Comparison of ENCODE assay signal across 1 cellular context in the genomic region with DNA sequence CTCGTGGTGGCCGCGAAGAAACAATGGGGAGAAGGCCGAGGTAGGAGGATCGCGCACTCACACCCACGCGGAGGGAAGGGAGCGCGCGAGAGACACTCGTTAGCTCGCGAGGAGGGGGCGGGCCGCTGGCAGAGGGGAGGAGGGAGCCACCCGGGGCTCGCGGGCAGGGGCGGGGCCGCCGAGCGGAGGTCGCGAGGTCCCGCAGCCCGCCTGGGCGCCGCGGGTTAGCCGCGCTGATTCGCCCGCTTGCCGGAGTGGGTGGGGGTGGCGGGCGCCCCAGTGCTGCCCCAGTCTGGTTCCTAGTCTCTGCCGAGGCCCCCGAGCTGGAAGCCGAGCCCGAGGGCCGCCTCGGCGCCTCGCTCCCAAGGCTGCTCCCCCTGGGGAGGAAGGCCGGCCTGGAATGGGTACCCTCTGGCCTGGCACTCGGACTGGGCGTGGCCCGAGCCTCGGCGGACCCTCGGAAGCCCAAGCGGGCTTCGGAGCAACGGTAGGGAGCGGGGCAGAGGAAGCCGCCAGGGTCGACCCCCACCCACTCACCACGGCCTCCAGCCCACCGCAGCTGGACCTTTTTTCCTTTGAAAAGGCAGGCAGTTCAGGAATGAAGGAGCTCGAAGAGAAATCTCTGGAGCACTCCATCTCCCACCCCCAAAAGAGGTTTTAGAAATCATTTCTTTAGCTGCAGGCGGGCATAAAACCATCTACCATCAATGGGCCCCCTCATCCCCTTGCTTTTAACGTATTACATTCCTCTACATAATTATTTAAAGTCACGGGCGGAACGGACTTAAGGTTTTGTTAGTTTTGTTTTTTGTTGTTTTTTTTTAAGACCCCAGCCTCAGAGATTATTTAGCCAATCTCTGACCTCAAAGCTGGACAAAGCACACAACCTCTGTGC.
A peak's percentile ranks its signal among the peaks of the same experiment; 100 is the strongest.
TF ChIP-seq lines count a peak whose summit lies in the region.

No MANE protein-coding gene starts in this region.

TF ChIP-seq in K562, 482 proteins besides CTCF, POLR2A, EP300 and RAD21 (continued from another document and continues in another):
- TF ChIP-seq, protein P1, sequence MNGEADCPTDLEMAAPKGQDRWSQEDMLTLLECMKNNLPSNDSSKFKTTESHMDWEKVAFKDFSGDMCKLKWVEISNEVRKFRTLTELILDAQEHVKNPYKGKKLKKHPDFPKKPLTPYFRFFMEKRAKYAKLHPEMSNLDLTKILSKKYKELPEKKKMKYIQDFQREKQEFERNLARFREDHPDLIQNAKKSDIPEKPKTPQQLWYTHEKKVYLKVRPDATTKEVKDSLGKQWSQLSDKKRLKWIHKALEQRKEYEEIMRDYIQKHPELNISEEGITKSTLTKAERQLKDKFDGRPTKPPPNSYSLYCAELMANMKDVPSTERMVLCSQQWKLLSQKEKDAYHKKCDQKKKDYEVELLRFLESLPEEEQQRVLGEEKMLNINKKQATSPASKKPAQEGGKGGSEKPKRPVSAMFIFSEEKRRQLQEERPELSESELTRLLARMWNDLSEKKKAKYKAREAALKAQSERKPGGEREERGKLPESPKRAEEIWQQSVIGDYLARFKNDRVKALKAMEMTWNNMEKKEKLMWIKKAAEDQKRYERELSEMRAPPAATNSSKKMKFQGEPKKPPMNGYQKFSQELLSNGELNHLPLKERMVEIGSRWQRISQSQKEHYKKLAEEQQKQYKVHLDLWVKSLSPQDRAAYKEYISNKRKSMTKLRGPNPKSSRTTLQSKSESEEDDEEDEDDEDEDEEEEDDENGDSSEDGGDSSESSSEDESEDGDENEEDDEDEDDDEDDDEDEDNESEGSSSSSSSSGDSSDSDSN (IDR thresholded peaks at IDR 0.05; ENCODE audit: borderline replicate concordance in 1 of 2, low read depth in 2 of 2, low read length in 2 of 2) = peak in 1 of 2 experiments; percentile 72; a peak in 1 of 4 replicates
- TF ChIP-seq PHF8 (IDR thresholded peaks at IDR 0.05; ENCODE audit: borderline replicate concordance, low read length) = peak; percentile 56; the same call in 1 of the 2 replicates
- no peak for TF ChIP-seq RFX1 (IDR thresholded peaks at IDR 0.05)
- TF ChIP-seq, protein P2, sequence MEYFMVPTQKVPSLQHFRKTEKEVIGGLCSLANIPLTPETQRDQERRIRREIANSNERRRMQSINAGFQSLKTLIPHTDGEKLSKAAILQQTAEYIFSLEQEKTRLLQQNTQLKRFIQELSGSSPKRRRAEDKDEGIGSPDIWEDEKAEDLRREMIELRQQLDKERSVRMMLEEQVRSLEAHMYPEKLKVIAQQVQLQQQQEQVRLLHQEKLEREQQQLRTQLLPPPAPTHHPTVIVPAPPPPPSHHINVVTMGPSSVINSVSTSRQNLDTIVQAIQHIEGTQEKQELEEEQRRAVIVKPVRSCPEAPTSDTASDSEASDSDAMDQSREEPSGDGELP (CRISPR knock-in tag; IDR thresholded peaks at IDR 0.05; ENCODE audit: borderline replicate concordance) = peak; percentile 48; the same call in 1 of the 2 replicates
- peak; percentile 83 for TF ChIP-seq RBFOX2 (IDR thresholded peaks at IDR 0.05; ENCODE audit: low read depth, low read length)
- TF ChIP-seq SIN3B (IDR thresholded peaks at IDR 0.05; ENCODE audit: low read depth) = 0 out of 2 replicates have a peak, but pooled peaks have one; percentile 28
- no peak for TF ChIP-seq ZFP36 (IDR thresholded peaks at IDR 0.05; ENCODE audit: low read depth, low read length, partially characterized antibody)
- TF ChIP-seq SNIP1 (IDR thresholded peaks at IDR 0.05; ENCODE audit: low read depth) = no peak
- peak; percentile 86 for TF ChIP-seq ZBTB7A (IDR thresholded peaks at IDR 0.05; ENCODE audit: borderline replicate concordance, control insufficient read depth, low read depth, low read length)
- TF ChIP-seq CTBP1 (IDR thresholded peaks at IDR 0.05; ENCODE audit: borderline replicate concordance) = peak; percentile 53; the same call in 1 of the 2 replicates
- TF ChIP-seq PHB (CRISPR knock-in tag; IDR thresholded peaks at IDR 0.05) = 0 out of 2 replicates have a peak, but pooled peaks have one; percentile 39
- TF ChIP-seq CCNT2 (IDR thresholded peaks at IDR 0.05; ENCODE audit: borderline replicate concordance, extremely low read depth, insufficient read length, low read depth, low read length) = peak; percentile 75
- TF ChIP-seq NR2C2 (CRISPR knock-in tag; IDR thresholded peaks at IDR 0.05) = no peak
- peak; percentile 71; the same call in 1 of the 2 replicates for TF ChIP-seq NR2C2 (tag; IDR thresholded peaks at IDR 0.05)
- TF ChIP-seq, protein P3, sequence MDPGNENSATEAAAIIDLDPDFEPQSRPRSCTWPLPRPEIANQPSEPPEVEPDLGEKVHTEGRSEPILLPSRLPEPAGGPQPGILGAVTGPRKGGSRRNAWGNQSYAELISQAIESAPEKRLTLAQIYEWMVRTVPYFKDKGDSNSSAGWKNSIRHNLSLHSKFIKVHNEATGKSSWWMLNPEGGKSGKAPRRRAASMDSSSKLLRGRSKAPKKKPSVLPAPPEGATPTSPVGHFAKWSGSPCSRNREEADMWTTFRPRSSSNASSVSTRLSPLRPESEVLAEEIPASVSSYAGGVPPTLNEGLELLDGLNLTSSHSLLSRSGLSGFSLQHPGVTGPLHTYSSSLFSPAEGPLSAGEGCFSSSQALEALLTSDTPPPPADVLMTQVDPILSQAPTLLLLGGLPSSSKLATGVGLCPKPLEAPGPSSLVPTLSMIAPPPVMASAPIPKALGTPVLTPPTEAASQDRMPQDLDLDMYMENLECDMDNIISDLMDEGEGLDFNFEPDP (CRISPR knock-in tag; IDR thresholded peaks at IDR 0.05) = no peak
- TF ChIP-seq POLR2G (IDR thresholded peaks at IDR 0.05; ENCODE audit: low read depth, low read length) = peak; percentile 82
- peak; percentile 36; the same call in 1 of the 2 replicates for TF ChIP-seq CREM (IDR thresholded peaks at IDR 0.05; ENCODE audit: low read depth)
- TF ChIP-seq CREB1 (IDR thresholded peaks at IDR 0.05) = 0 out of 2 replicates have a peak, but pooled peaks have one; percentile 11
- TF ChIP-seq CREB1 (CRISPR knock-in tag; IDR thresholded peaks at IDR 0.05) = no peak
- peak; percentile 72 for TF ChIP-seq CXXC5 (CRISPR knock-in tag; IDR thresholded peaks at IDR 0.05)
- TF ChIP-seq KDM1A (IDR thresholded peaks at IDR 0.05) = no peak
- peak; percentile 26 for TF ChIP-seq PHF20 (IDR thresholded peaks at IDR 0.05; ENCODE audit: partially characterized antibody)
- TF ChIP-seq POLR2AphosphoS5 (IDR thresholded peaks at IDR 0.05; ENCODE audit: control insufficient read depth, insufficient read depth, low read depth, low read length) = peak; percentile 53; the same call in 1 of the 2 replicates
- TF ChIP-seq RBM14 (IDR thresholded peaks at IDR 0.05; ENCODE audit: borderline replicate concordance, insufficient read depth, low read depth, low read length) = no peak
- TF ChIP-seq ZNF263 (CRISPR knock-in tag; IDR thresholded peaks at IDR 0.05; ENCODE audit: borderline replicate concordance) = peak; percentile 88
- TF ChIP-seq NONO (IDR thresholded peaks at IDR 0.05; ENCODE audit: low read depth in 2 of 2, low read length in 1 of 2) = peak; percentile 60 to 75; a peak in 3 of 4 replicates
- peak; percentile 91 for TF ChIP-seq SAFB (IDR thresholded peaks at IDR 0.05; ENCODE audit: borderline replicate concordance, low read depth, low read length)
- TF ChIP-seq ZBTB1 (CRISPR knock-in tag; IDR thresholded peaks at IDR 0.05; ENCODE audit: borderline replicate concordance, low read depth) = peak; percentile 53; the same call in 1 of the 2 replicates
- TF ChIP-seq TEAD1 (CRISPR knock-in tag; IDR thresholded peaks at IDR 0.05) = peak in 1 of 2 experiments; percentile 69; a peak in 1 of 4 replicates
- 0 out of 2 replicates have a peak, but pooled peaks have one; percentile 26 for TF ChIP-seq THAP12 (CRISPR knock-in tag; IDR thresholded peaks at IDR 0.05)
- peak; percentile 69 for TF ChIP-seq KDM5B (IDR thresholded peaks at IDR 0.05; ENCODE audit: insufficient replicate concordance, low read depth, low read length)
- TF ChIP-seq L3MBTL2 (IDR thresholded peaks at IDR 0.05) = peak; percentile 40
- peak; percentile 55; the same call in 1 of the 2 replicates for TF ChIP-seq PML (IDR thresholded peaks at IDR 0.05; ENCODE audit: low read length)
- TF ChIP-seq, protein P4, sequence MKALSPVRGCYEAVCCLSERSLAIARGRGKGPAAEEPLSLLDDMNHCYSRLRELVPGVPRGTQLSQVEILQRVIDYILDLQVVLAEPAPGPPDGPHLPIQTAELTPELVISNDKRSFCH (CRISPR knock-in tag; IDR thresholded peaks at IDR 0.05) = no peak
- TF ChIP-seq, protein P4 (tag; IDR thresholded peaks at IDR 0.05) = peak; percentile 54; the same call in 1 of the 2 replicates
- TF ChIP-seq MECOM (CRISPR knock-in tag; IDR thresholded peaks at IDR 0.05) = no peak
- TF ChIP-seq POLR2B (IDR thresholded peaks at IDR 0.05; ENCODE audit: low read depth, partially characterized antibody) = peak; percentile 22
- TF ChIP-seq, protein P5, sequence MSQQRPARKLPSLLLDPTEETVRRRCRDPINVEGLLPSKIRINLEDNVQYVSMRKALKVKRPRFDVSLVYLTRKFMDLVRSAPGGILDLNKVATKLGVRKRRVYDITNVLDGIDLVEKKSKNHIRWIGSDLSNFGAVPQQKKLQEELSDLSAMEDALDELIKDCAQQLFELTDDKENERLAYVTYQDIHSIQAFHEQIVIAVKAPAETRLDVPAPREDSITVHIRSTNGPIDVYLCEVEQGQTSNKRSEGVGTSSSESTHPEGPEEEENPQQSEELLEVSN (IDR thresholded peaks at IDR 0.05; ENCODE audit: borderline replicate concordance in 1 of 2, extremely low read depth in 1 of 2, insufficient read depth in 1 of 2, insufficient read length in 1 of 2, low read depth in 1 of 2, low read length in 1 of 2, poor library complexity in 1 of 2, severe bottlenecking in 1 of 2) = peak; percentile 69 to 79
- TF ChIP-seq JUND (IDR thresholded peaks at IDR 0.05; ENCODE audit: borderline replicate concordance, low read depth, low read length) = no peak
- peak; percentile 10; the same call in 1 of the 3 replicates for TF ChIP-seq JUND (tag; IDR thresholded peaks at IDR 0.05; ENCODE audit: borderline replicate concordance, low read depth, low read length)
- TF ChIP-seq ZNF586 (CRISPR knock-in tag; conservative IDR thresholded peaks at IDR 0.05) = no peak
- TF ChIP-seq GABPB1 (CRISPR knock-in tag; IDR thresholded peaks at IDR 0.05) = peak; percentile 45; the same call in 1 of the 2 replicates
- TF ChIP-seq, protein P6, sequence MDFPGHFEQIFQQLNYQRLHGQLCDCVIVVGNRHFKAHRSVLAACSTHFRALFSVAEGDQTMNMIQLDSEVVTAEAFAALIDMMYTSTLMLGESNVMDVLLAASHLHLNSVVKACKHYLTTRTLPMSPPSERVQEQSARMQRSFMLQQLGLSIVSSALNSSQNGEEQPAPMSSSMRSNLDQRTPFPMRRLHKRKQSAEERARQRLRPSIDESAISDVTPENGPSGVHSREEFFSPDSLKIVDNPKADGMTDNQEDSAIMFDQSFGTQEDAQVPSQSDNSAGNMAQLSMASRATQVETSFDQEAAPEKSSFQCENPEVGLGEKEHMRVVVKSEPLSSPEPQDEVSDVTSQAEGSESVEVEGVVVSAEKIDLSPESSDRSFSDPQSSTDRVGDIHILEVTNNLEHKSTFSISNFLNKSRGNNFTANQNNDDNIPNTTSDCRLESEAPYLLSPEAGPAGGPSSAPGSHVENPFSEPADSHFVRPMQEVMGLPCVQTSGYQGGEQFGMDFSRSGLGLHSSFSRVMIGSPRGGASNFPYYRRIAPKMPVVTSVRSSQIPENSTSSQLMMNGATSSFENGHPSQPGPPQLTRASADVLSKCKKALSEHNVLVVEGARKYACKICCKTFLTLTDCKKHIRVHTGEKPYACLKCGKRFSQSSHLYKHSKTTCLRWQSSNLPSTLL (IDR thresholded peaks at IDR 0.05) = no peak
- peak; percentile 53; the same call in 1 of the 2 replicates for TF ChIP-seq ZBTB17 (CRISPR knock-in tag; IDR thresholded peaks at IDR 0.05)
- TF ChIP-seq THAP7 (CRISPR knock-in tag; IDR thresholded peaks at IDR 0.05) = 0 out of 2 replicates have a peak, but pooled peaks have one; percentile 67
- no peak for TF ChIP-seq HNRNPK (IDR thresholded peaks at IDR 0.05; ENCODE audit: low read depth, low read length, poor library complexity, severe bottlenecking)
- 0 out of 2 replicates have a peak, but pooled peaks have one; percentile 28 for TF ChIP-seq ZNF740 (CRISPR knock-in tag; IDR thresholded peaks at IDR 0.05)
- TF ChIP-seq ZNF740 (tag; IDR thresholded peaks at IDR 0.05) = no peak
